ENCODE assay signal across 5 cellular contexts in genomic region chr4:13364653-13365052, GRCh38.
"Had no signal": no experiment of that assay in that cellular context is flagged by ENCODE, and none has a peak within 500 bp of the region (broad histone marks: within the 10 kb centered on the region; RNA-seq: fewer than 3 reads in every experiment).

No MANE protein-coding gene starts in this region.

- H3K4me3 ChIP-seq: GM23248 had no signal

- DNase-seq: GM23248, GOT3, H9, HCEC 1CT, IMR-90 had no signal

- H2AFZ ChIP-seq: GM23248 had no signal

- H3K9me3 Mint-ChIP-seq: H9 had no signal

- H3K9ac ChIP-seq: GM23248 had no signal

- H3K4me3 Mint-ChIP-seq: H9 had no signal

- H3K27ac ChIP-seq: GM23248 had no signal
